11 cellular contexts compared by ENCODE assay signal in the genomic region with DNA sequence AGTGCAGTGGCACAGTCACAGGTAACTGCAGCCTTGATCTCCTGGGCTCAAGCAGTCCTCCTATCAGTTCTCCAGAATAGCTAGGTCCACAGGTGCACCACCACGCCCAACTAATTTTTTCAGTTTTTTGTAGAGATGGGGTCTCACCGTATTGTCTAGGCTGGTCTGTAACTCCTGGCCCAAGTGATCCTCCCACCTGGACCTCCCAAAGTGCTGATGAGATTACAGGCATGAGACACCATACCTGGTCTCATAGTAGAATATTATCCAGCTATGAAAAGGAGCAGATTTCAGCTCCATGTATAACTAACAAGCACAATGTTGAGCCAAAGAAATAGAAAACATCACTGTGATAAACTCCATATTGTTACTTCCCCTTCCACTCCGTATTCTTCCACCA.
"Had no signal": no experiment of that assay in that cellular context is flagged by ENCODE, and none has a peak within 500 bp of the region (broad histone marks: within the 10 kb centered on the region; RNA-seq: fewer than 3 reads in every experiment).

No MANE protein-coding gene starts in this region.

- H2AFZ ChIP-seq: GM23248, GM23338 had no signal

- H3K4me3 Mint-ChIP-seq: GM23338, H9, HFFc6 had no signal

- H3K4me1 ChIP-seq: HAP-1 had no signal

- H3K4me3 ChIP-seq: GM23248, GM23338, HAP-1 had no signal

- H3K4me2 ChIP-seq: GM23338 had no signal

- ATAC-seq: GM23338, HCT116 had no signal

- FAIRE-seq: H1, H54 had no signal

- DNase-seq: GM23248, GOT3, H7, H9, HCEC 1CT, HFFc6 had no signal

- H3K9me3 Mint-ChIP-seq: GM23338 had no signal

- H3K9ac ChIP-seq: GM23248 had no signal

- H3K27ac Mint-ChIP-seq: GM23338, HFFc6 had no signal

- H3K27ac ChIP-seq: GM23248 had no signal
